ENCODE assay signal across 16 cellular contexts in genomic region chr15:44231842-44232241, GRCh38. TPM values are rescaled to one million over a fixed set of nuclear protein-coding genes. Genes with fewer than 3 reads are reported as not detected.
DNase-seq lines count a peak whose midpoint lies in the region; ATAC-seq and TF ChIP-seq lines count a peak whose summit lies in the region.
"Had no signal": no experiment of that assay in that cellular context is flagged by ENCODE, and none has a peak within 500 bp of the region (broad histone marks: within the 10 kb centered on the region; RNA-seq: fewer than 3 reads in every experiment).

No MANE protein-coding gene starts in this region.

- H3K27me3 ChIP-seq in GM23338 (ENCODE audit: insufficient read depth) (no peaks in the 10 kb centered on the region), right cardiac atrium (ENCODE audit: control insufficient read depth, insufficient read depth) (no peaks in the 10 kb centered on the region)
- H3K27me3 ChIP-seq: BLaER1 had no signal

- no peaks in the 10 kb centered on the region for H3K36me3 Mint-ChIP-seq in GM23338 (ENCODE audit: low read depth)
- H3K36me3 Mint-ChIP-seq: CD8-positive, alpha-beta memory T cell; IgD-negative memory B cell had no signal

- H3K4me1 ChIP-seq in GM23338 (ENCODE audit: insufficient read depth) (no peaks in the 10 kb centered on the region), right cardiac atrium (ENCODE audit: control insufficient read depth, insufficient read depth, low read length) (no peaks in the 10 kb centered on the region)
- H3K4me1 ChIP-seq: A549, BLaER1, Caco-2 had no signal

- H3K27ac ChIP-seq in GM23338 (ENCODE audit: low read depth) (no peak overlapping the region), right cardiac atrium (ENCODE audit: low read length) (no peak overlapping the region)
- H3K27ac ChIP-seq: A549, BLaER1 had no signal

- H3K27ac Mint-ChIP-seq in GM23338 = no peak overlapping the region
- H3K27ac Mint-ChIP-seq: CD8-positive, alpha-beta memory T cell had no signal

- H3K4me2 ChIP-seq in GM23338 = no peak overlapping the region
- H3K4me2 ChIP-seq: A549, BLaER1 had no signal

- WGBS in right cardiac atrium = 20% methylated on average over 1 of the region's 1 CpG

- H3K4me1 Mint-ChIP-seq in GM23338 = peaks cover 2% of the 10 kb centered on the region
- H3K4me1 Mint-ChIP-seq: CD8-positive, alpha-beta memory T cell; IgD-negative memory B cell had no signal

- no peaks in the 10 kb centered on the region for H4K20me1 ChIP-seq in GM23338 (replicated peaks; ENCODE audit: insufficient read depth)
- H4K20me1 ChIP-seq: BLaER1 had no signal

- no peaks in the 10 kb centered on the region for H3K36me3 ChIP-seq in GM23338 (ENCODE audit: insufficient read depth)
- H3K36me3 ChIP-seq: BLaER1 had no signal

- ATAC-seq in GM23338 (no peak), SK-N-SH treated with all-trans-retinoic acid at 6 μM for 48 hours (peak; percentile 38; the same call in 2 of the 3 replicates), right cardiac atrium (no peak)
- ATAC-seq: A549 had no signal

- peak overlapping the region; percentile 54; the same call in 1 of the 2 replicates for H2AFZ ChIP-seq in GM23338

- H3K9me3 Mint-ChIP-seq in GM23338 = no peaks in the 10 kb centered on the region
- H3K9me3 Mint-ChIP-seq: IgD-negative memory B cell had no signal

- no peak overlapping the region for H3K4me3 ChIP-seq in GM23338
- H3K4me3 ChIP-seq in right cardiac atrium (ENCODE audit: low read length) = no peak overlapping the region
- H3K4me3 ChIP-seq: A549, BLaER1 had no signal

- H3F3A ChIP-seq in GM23338 (replicated peaks; ENCODE audit: low read depth) = no peaks in the 10 kb centered on the region

- no peaks in the 10 kb centered on the region for H3K9me3 ChIP-seq in right cardiac atrium (ENCODE audit: control insufficient read depth, low read length)
- H3K9me3 ChIP-seq: A549, BLaER1, Caco-2 had no signal

- H3K27me3 Mint-ChIP-seq in GM23338 (ENCODE audit: insufficient read depth, low read depth, poor library complexity) = peaks cover 4% of the 10 kb centered on the region

- no peak for TF ChIP-seq CTCF in GM23338 (conservative IDR thresholded peaks at IDR 0.05; ENCODE audit: low read depth in 2 of 2)

- intact Hi-C loops in right cardiac atrium (cut with DNase I) = no loop called here

- no peaks in the 10 kb centered on the region for H3K9me2 ChIP-seq in GM23338 (ENCODE audit: insufficient read depth)

- no peaks in the 10 kb centered on the region for H3K79me2 ChIP-seq in GM23338 (replicated peaks; ENCODE audit: insufficient read depth)

- no peak for DNase-seq in GM23338 (ENCODE audit: low spot score)
- peak; percentile 38 for DNase-seq in fibroblast of peridontal ligament (ENCODE audit: extremely low read depth)
- DNase-seq in right cardiac atrium = no peak
- no peak for DNase-seq in NCI-H187 treated with DMSO at 0.1 percent for 48 hours (lab: John Stamatoyannopoulos, UW)
- DNase-seq in T-helper 2 cell = no peak
- no peak for DNase-seq in anterior cingulate cortex (lab: John Stamatoyannopoulos, UW)
- DNase-seq: AML-193; Caco-2; CD8-positive, alpha-beta memory T cell; DND-41; GF-D8; H7 had no signal

- no peak overlapping the region for H3K4me3 Mint-ChIP-seq in GM23338
- H3K4me3 Mint-ChIP-seq: CD8-positive, alpha-beta memory T cell; IgD-negative memory B cell had no signal

TF ChIP-seq in GM23338, 12 proteins besides CTCF, POLR2A, EP300 and RAD21 (continues in another document):
- TF ChIP-seq EZH2 (IDR thresholded peaks at IDR 0.05; ENCODE audit: low read depth, unreplicated experiment) = no peak
- no peak for TF ChIP-seq ZNF331 (CRISPR knock-in tag; IDR thresholded peaks at IDR 0.05; ENCODE audit: low read depth)
- TF ChIP-seq ETS1 (IDR thresholded peaks at IDR 0.05) = no peak
- no peak for TF ChIP-seq POLR2AphosphoS5 (IDR thresholded peaks at IDR 0.05; ENCODE audit: low read depth)
- no peak for TF ChIP-seq JUNB (IDR thresholded peaks at IDR 0.05; ENCODE audit: unreplicated experiment)
- no peak for TF ChIP-seq REST (IDR thresholded peaks at IDR 0.05; ENCODE audit: unreplicated experiment)

TF ChIP-seq in SK-N-SH treated with all-trans-retinoic acid at 6 μM for 48 hours, 23 proteins besides CTCF, POLR2A, EP300 and RAD21:
- TF ChIP-seq ISL1 (CRISPR knock-in tag; IDR thresholded peaks at IDR 0.05) (no peak), RARB (CRISPR knock-in tag; IDR thresholded peaks at IDR 0.05) (no peak), PATZ1 (CRISPR knock-in tag; IDR thresholded peaks at IDR 0.05; ENCODE audit: borderline replicate concordance) (no peak)

RNA-seq across cellular contexts. Expression of gene FRMD5, which starts 36.8 kb away (rescaled TPM):
- total RNA-seq in GM23338 (2014; rRNA removed; shearing (Covaris generic)) = 10.1 and 17.3 TPM in 2 replicates
- polyA plus RNA-seq in GM23338 (2016; fragmentation: Nextera tagmentation; extraction: Ambion mirVana) = 4.4 and 5.9 TPM in 2 replicates
- total RNA-seq in right cardiac atrium = 10 to 100 TPM; 20.8 to 88.6 (median 46.9) TPM
- 24.1 TPM for polyA plus RNA-seq in right cardiac atrium

RNA-seq across cellular contexts. Expression of gene GOLM2, which starts 56.7 kb away (rescaled TPM):
- 50.4 and 53.4 TPM in 2 replicates for total RNA-seq in GM23338 (2014; rRNA removed; shearing (Covaris generic))
- polyA plus RNA-seq in GM23338 (2016; fragmentation: Nextera tagmentation; extraction: Ambion mirVana) (20.5 and 22.5 TPM in 2 replicates), right cardiac atrium (23.9 TPM)
- total RNA-seq in right cardiac atrium = 10 to 100 TPM; 49.8 to 63.7 (median 53.7) TPM
